Comparison of ENCODE assay signal across 6 cellular contexts in genomic region chr21:37578471-37579126, GRCh38.
"Had no signal": no experiment of that assay in that cellular context is flagged by ENCODE, and none has a peak within 500 bp of the region (broad histone marks: within the 10 kb centered on the region; RNA-seq: fewer than 3 reads in every experiment).

No MANE protein-coding gene starts in this region.

- DNase-seq: KBM-7, KG1 had no signal

- H3K4me3 ChIP-seq: K562 had no signal

- ATAC-seq: HepG2, K562 had no signal

- H3K27ac ChIP-seq: HL-60, KMS-11 had no signal
